ENCODE assay signal across 11 cellular contexts in the genomic region with DNA sequence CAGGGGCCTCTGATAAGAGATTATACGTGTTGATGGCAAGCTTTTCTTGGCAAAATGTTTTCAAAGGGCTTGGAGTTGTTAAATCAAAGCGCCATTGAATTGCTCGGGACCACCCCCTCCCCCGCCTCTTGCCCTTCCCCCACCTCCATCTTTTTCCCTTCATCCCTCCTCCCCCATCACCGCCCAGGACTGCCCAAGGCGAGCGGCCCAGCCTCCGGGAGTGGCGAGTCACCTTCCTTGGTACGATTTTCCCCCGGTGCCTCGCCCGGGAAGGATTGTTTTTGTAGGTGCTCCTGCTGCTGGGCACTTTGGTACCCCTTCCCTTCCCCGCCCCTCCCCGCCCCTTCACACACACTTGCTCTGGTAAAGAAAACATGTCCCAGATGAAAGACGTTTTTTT.
DNase-seq lines count a peak whose midpoint lies in the region; ATAC-seq and TF ChIP-seq lines count a peak whose summit lies in the region.
"Had no signal": no experiment of that assay in that cellular context is flagged by ENCODE, and none has a peak within 500 bp of the region (broad histone marks: within the 10 kb centered on the region; RNA-seq: fewer than 3 reads in every experiment).

No MANE protein-coding gene starts in this region.

- ATAC-seq in naive thymus-derived CD8-positive, alpha-beta T cell: no peak
- no peak for ATAC-seq in GM19397 (IDR thresholded peaks at IDR 0.05; ENCODE audit: unreplicated experiment)
- ATAC-seq: Panc1 had no signal

- H3K4me3 Mint-ChIP-seq in activated naive CD4-positive, alpha-beta T cell treated with anti-CD3 and anti-CD28 coated beads, Interleukin-2, amount 50 U/mL, for 24 hours: peak overlapping the region; percentile 78
- no peak overlapping the region for H3K4me3 Mint-ChIP-seq in activated naive CD4-positive, alpha-beta T cell treated with anti-CD3 and anti-CD28 coated beads, Interleukin-2, amount 10 ng/mL, durations not matched to agents 7 days and 5 days
- peak overlapping the region; percentile 54 to 86 (median 67) for H3K4me3 Mint-ChIP-seq in naive thymus-derived CD8-positive, alpha-beta T cell
- peak overlapping the region; percentile 80 for H3K4me3 Mint-ChIP-seq in type B pancreatic cell

- peak overlapping the region; percentile 50 for H3K4me3 ChIP-seq in epithelial cell of proximal tubule (ENCODE audit: low read depth, low read length)

- no peaks in the 10 kb centered on the region for H3K9me3 Mint-ChIP-seq in activated naive CD4-positive, alpha-beta T cell treated with anti-CD3 and anti-CD28 coated beads, Interleukin-2, amount 50 U/mL, for 24 hours
- H3K9me3 Mint-ChIP-seq in activated naive CD4-positive, alpha-beta T cell treated with anti-CD3 and anti-CD28 coated beads, Interleukin-2, amount 10 ng/mL, durations not matched to agents 7 days and 5 days: no peaks in the 10 kb centered on the region
- H3K9me3 Mint-ChIP-seq in naive thymus-derived CD8-positive, alpha-beta T cell: no peaks in the 10 kb centered on the region
- no peaks in the 10 kb centered on the region for H3K9me3 Mint-ChIP-seq in type B pancreatic cell

- peaks cover 52% of the 10 kb centered on the region for H3K27me3 Mint-ChIP-seq in activated naive CD4-positive, alpha-beta T cell treated with anti-CD3 and anti-CD28 coated beads, Interleukin-2, amount 50 U/mL, for 24 hours
- peaks cover 81% of the 10 kb centered on the region for H3K27me3 Mint-ChIP-seq in activated naive CD4-positive, alpha-beta T cell treated with anti-CD3 and anti-CD28 coated beads, Interleukin-2, amount 10 ng/mL, durations not matched to agents 7 days and 5 days
- H3K27me3 Mint-ChIP-seq in naive thymus-derived CD8-positive, alpha-beta T cell: peaks cover 38 to 85% (median 57%) of the 10 kb centered on the region in 5 donors
- H3K27me3 Mint-ChIP-seq in type B pancreatic cell: peaks cover 77% of the 10 kb centered on the region

- no peak for DNase-seq in activated naive CD4-positive, alpha-beta T cell treated with anti-CD3 and anti-CD28 coated beads, Interleukin-2, amount 10 ng/mL, durations not matched to agents 7 days and 5 days
- DNase-seq in epithelial cell of proximal tubule (ENCODE audit: low read depth) (no peak), type B pancreatic cell (ENCODE audit: extremely low spot score, unreplicated experiment) (no peak), amniotic stem cell (lab: John Stamatoyannopoulos, UW) (no peak), occipital lobe (lab: John Stamatoyannopoulos, UW) (no peak)
- DNase-seq in naive thymus-derived CD8-positive, alpha-beta T cell: no peak
- DNase-seq: ACHN, NCI-H187 had no signal

- POLR2A ChIA-PET in naive thymus-derived CD8-positive, alpha-beta T cell (lab: Charles Lee): no interaction called here

- H3K4me1 Mint-ChIP-seq in activated naive CD4-positive, alpha-beta T cell treated with anti-CD3 and anti-CD28 coated beads, Interleukin-2, amount 50 U/mL, for 24 hours: peaks cover 26% of the 10 kb centered on the region
- peaks cover 17% of the 10 kb centered on the region for H3K4me1 Mint-ChIP-seq in activated naive CD4-positive, alpha-beta T cell treated with anti-CD3 and anti-CD28 coated beads, Interleukin-2, amount 10 ng/mL, durations not matched to agents 7 days and 5 days
- peaks cover 8 to 34% (median 31%) of the 10 kb centered on the region in 4 donors for H3K4me1 Mint-ChIP-seq in naive thymus-derived CD8-positive, alpha-beta T cell
- peaks cover 9% of the 10 kb centered on the region for H3K4me1 Mint-ChIP-seq in type B pancreatic cell (ENCODE audit: unreplicated experiment)

- CTCF ChIA-PET in activated naive CD4-positive, alpha-beta T cell treated with anti-CD3 and anti-CD28 coated beads, Interleukin-2, amount 10 ng/mL, durations not matched to agents 7 days and 5 days (lab: Charles Lee): no interaction called here

- H3K27ac Mint-ChIP-seq in activated naive CD4-positive, alpha-beta T cell treated with anti-CD3 and anti-CD28 coated beads, Interleukin-2, amount 50 U/mL, for 24 hours: no peak overlapping the region
- no peak overlapping the region for H3K27ac Mint-ChIP-seq in activated naive CD4-positive, alpha-beta T cell treated with anti-CD3 and anti-CD28 coated beads, Interleukin-2, amount 10 ng/mL, durations not matched to agents 7 days and 5 days
- no peak overlapping the region for H3K27ac Mint-ChIP-seq in naive thymus-derived CD8-positive, alpha-beta T cell
- H3K27ac Mint-ChIP-seq in type B pancreatic cell: no peak overlapping the region

- TF ChIP-seq CTCF in epithelial cell of proximal tubule (conservative IDR thresholded peaks at IDR 0.05; ENCODE audit: low read depth, low read length) (no peak), type B pancreatic cell (conservative IDR thresholded peaks at IDR 0.05) (no peak)

- H3K36me3 Mint-ChIP-seq in activated naive CD4-positive, alpha-beta T cell treated with anti-CD3 and anti-CD28 coated beads, Interleukin-2, amount 50 U/mL, for 24 hours: no peaks in the 10 kb centered on the region
- no peaks in the 10 kb centered on the region for H3K36me3 Mint-ChIP-seq in activated naive CD4-positive, alpha-beta T cell treated with anti-CD3 and anti-CD28 coated beads, Interleukin-2, amount 10 ng/mL, durations not matched to agents 7 days and 5 days
- H3K36me3 Mint-ChIP-seq in naive thymus-derived CD8-positive, alpha-beta T cell: peaks cover 0 to 2% (median 0%) of the 10 kb centered on the region in 3 donors
- H3K36me3 Mint-ChIP-seq in type B pancreatic cell: no peaks in the 10 kb centered on the region
